Comparison of ENCODE assay signal across 13 cellular contexts in genomic region chr1:198125995-198126758, GRCh38. TPM values are rescaled to one million over a fixed set of nuclear protein-coding genes. Genes with fewer than 3 reads are reported as not detected.
A peak's percentile ranks its signal among the peaks of the same experiment; 100 is the strongest.
DNase-seq lines count a peak whose midpoint lies in the region; ATAC-seq and TF ChIP-seq lines count a peak whose summit lies in the region.
"Had no signal": no experiment of that assay in that cellular context is flagged by ENCODE, and none has a peak within 500 bp of the region (broad histone marks: within the 10 kb centered on the region; RNA-seq: fewer than 3 reads in every experiment).

No MANE protein-coding gene starts in this region.

- intact Hi-C loops in PC-9 (cut with micrococcal nuclease; ENCODE audit: unreplicated experiment) (no loop called here), tibial artery (cut with DNase I; ENCODE audit: low total_unique reads) (no loop called here)

- no TSS peak for BruUV-seq in PC-9 (replicated peaks; lab: Mats Ljungman, UMichigan)

- CTCF ChIA-PET in PC-9 (lab: Charles Lee) = interaction anchor here (1.1 kb wide), 1 partner anchor 9 kb away, joined by 3 read pairs; no protein-coding TSS in a partner anchor

- H3K36me3 ChIP-seq in PC-9 (ENCODE audit: low read depth) (no peaks in the 10 kb centered on the region), tibial artery (no peaks in the 10 kb centered on the region)
- H3K36me3 ChIP-seq: sigmoid colon had no signal

- H2AFZ ChIP-seq in PC-9 = no peak overlapping the region

- H3K27ac ChIP-seq in PC-9 (peak overlapping the region; percentile 47), tibial artery (peak overlapping the region in 1 of 2 donors; percentile 30)
- H3K27ac ChIP-seq: sigmoid colon had no signal

- H3K4me3 ChIP-seq in PC-9 = no peak overlapping the region
- no peak overlapping the region for H3K4me3 ChIP-seq in epithelial cell of esophagus (ENCODE audit: low read length)
- H3K4me3 ChIP-seq in tibial artery = no peak overlapping the region
- H3K4me3 ChIP-seq: sigmoid colon had no signal

- no peaks in the 10 kb centered on the region for H3K79me2 ChIP-seq in PC-9 (ENCODE audit: low read depth)

- H3K4me2 ChIP-seq in PC-9 = no peak overlapping the region; the same call in none of the 2 replicates

- no peaks in the 10 kb centered on the region for H4K20me1 ChIP-seq in PC-9 (ENCODE audit: insufficient read depth)

- peaks cover 4% of the 10 kb centered on the region; the same call in 1 of the 2 replicates for H3F3A ChIP-seq in PC-9 (ENCODE audit: insufficient read depth, low read depth)

- DNase-seq in Daoy (ENCODE audit: low read depth) (peak; percentile 55), PC-9 (peak; percentile 47 to 78), epithelial cell of esophagus (ENCODE audit: low read depth) (peak; percentile 54), omental fat pad (ENCODE audit: low spot score) (no peak), NCI-H2196 (lab: John Stamatoyannopoulos, UW; ENCODE audit: unreplicated experiment) (no peak), tibial artery (no peak)
- DNase-seq: CD4-positive, alpha-beta T cell; foreskin melanocyte; NCI-H510A; sigmoid colon; T-helper 17 cell had no signal

- no peaks in the 10 kb centered on the region for H3K27me3 ChIP-seq in PC-9 (ENCODE audit: insufficient read depth, low read depth)
- no peaks in the 10 kb centered on the region for H3K27me3 ChIP-seq in tibial artery
- H3K27me3 ChIP-seq: sigmoid colon had no signal

- TF ChIP-seq CTCF in PC-9 (conservative IDR thresholded peaks at IDR 0.05) (no peak), epithelial cell of esophagus (IDR thresholded peaks at IDR 0.05; ENCODE audit: insufficient read depth, low read depth, low read length, missing control alignments) (no peak), omental fat pad (IDR thresholded peaks at IDR 0.05) (no peak), tibial artery (IDR thresholded peaks at IDR 0.05) (no peak)

- H3K4me1 ChIP-seq in PC-9 (replicated peaks; ENCODE audit: insufficient read depth) (peaks cover 24% of the 10 kb centered on the region), tibial artery (peaks cover 0 to 52% (median 12%) of the 10 kb centered on the region in 4 donors)
- H3K4me1 ChIP-seq: sigmoid colon had no signal

- ATAC-seq in omental fat pad (ENCODE audit: low FRiP score) (peak; percentile 33), GM18517 (IDR thresholded peaks at IDR 0.05; ENCODE audit: unreplicated experiment) (no peak), GM18861 (IDR thresholded peaks at IDR 0.05; ENCODE audit: unreplicated experiment) (no peak)
- ATAC-seq: T-helper 17 cell had no signal

- H3K9me3 ChIP-seq in PC-9 (ENCODE audit: insufficient read depth, low read depth) (peaks cover 8% of the 10 kb centered on the region; the same call in 1 of the 2 replicates), tibial artery (no peaks in the 10 kb centered on the region)
- H3K9me3 ChIP-seq: sigmoid colon had no signal

- POLR2A ChIA-PET in PC-9 (lab: Charles Lee; ENCODE audit: unreplicated experiment) = interaction anchor here (0.6 kb wide), 2 partner anchors 33 to 97 kb away, joined by 4 to 8 read pairs; no protein-coding TSS in a partner anchor

- no peaks in the 10 kb centered on the region for H3K9me2 ChIP-seq in PC-9 (ENCODE audit: insufficient read depth)

RNA-seq across cellular contexts. Expression of gene NEK7, which starts 30.6 kb away (rescaled TPM):
- 46.1 and 59.3 TPM in 2 replicates for total RNA-seq in Daoy (2014; rRNA removed; shearing (Covaris generic))
- total RNA-seq in PC-9 (2021) = 67.4 and 82.2 TPM in 2 replicates
- 100 to 1,000 TPM in 1 of 4 donors, 10 to 100 TPM in 3; 75.0 to 115 (median 89.9) TPM for total RNA-seq in omental fat pad

Comparison
In these comparisons a context has a peak if more than half of its experiments do, and no peak if none do; other contexts are left out.
1. DNase-seq: peak in Daoy (single experiment), PC-9 (2 of 2) and epithelial cell of esophagus (single experiment); none in omental fat pad (single experiment), NCI-H2196 (single experiment) and tibial artery (0 of 2).